ENCODE assay signal across 22 cellular contexts in genomic region chr10:109417803-109418202, GRCh38.
"Had no signal": no experiment of that assay in that cellular context is flagged by ENCODE, and none has a peak within 500 bp of the region (broad histone marks: within the 10 kb centered on the region; RNA-seq: fewer than 3 reads in every experiment).

No MANE protein-coding gene starts in this region.

- H3K4me3 Mint-ChIP-seq: dendritic cell treated with granulocyte-macrophage colony-stimulating factor and Interleukin-4, amounts not matched to agents 40 ng/mL and 50 ng/mL, for 4 days; effector memory CD8-positive, alpha-beta T cell; endodermal cell had no signal

- H3K27ac Mint-ChIP-seq: dendritic cell treated with granulocyte-macrophage colony-stimulating factor and Interleukin-4, amounts not matched to agents 40 ng/mL and 50 ng/mL, for 4 days; effector memory CD8-positive, alpha-beta T cell; endodermal cell had no signal

- H3K27me3 Mint-ChIP-seq: dendritic cell treated with granulocyte-macrophage colony-stimulating factor and Interleukin-4, amounts not matched to agents 40 ng/mL and 50 ng/mL, for 4 days; effector memory CD8-positive, alpha-beta T cell had no signal

- H3K36me3 ChIP-seq: colonic mucosa, esophagus squamous epithelium, gastrocnemius medialis, heart right ventricle, left lung, lower lobe of right lung had no signal

- H3K27ac ChIP-seq: colonic mucosa, epithelial cell of prostate, esophagus squamous epithelium, gastrocnemius medialis, heart right ventricle, left lung, lower lobe of right lung had no signal

- H3K27me3 ChIP-seq: colonic mucosa, esophagus squamous epithelium, gastrocnemius medialis, heart right ventricle, left lung had no signal

- H3K4me1 ChIP-seq: colonic mucosa, esophagus squamous epithelium, gastrocnemius medialis, heart right ventricle, left lung, lower lobe of right lung had no signal

- H3K9me3 Mint-ChIP-seq: dendritic cell treated with granulocyte-macrophage colony-stimulating factor and Interleukin-4, amounts not matched to agents 40 ng/mL and 50 ng/mL, for 4 days had no signal

- DNase-seq: colonic mucosa; cortex of kidney; effector CD8-positive, alpha-beta T cell; effector memory CD8-positive, alpha-beta T cell; endodermal cell; erythroblast; esophagus squamous epithelium; foreskin fibroblast; foreskin melanocyte; gastrocnemius medialis; glutamatergic neuron; head of caudate nucleus; heart right ventricle; hippocampal formation; left cardiac atrium; left lung; left ventricle myocardium superior; lower lobe of right lung; mesenchymal stem cell; midbrain had no signal

- H3K9me3 ChIP-seq: colonic mucosa, esophagus squamous epithelium, gastrocnemius medialis, left lung, lower lobe of right lung had no signal

- H3K4me3 ChIP-seq: colonic mucosa, esophagus squamous epithelium, gastrocnemius medialis, heart right ventricle, left lung, lower lobe of right lung had no signal
